In genomic region chr17:75668489-75668888, GRCh38 we compare ENCODE assay signal across 13 cellular contexts. TPM values are rescaled to one million over a fixed set of nuclear protein-coding genes. Genes with fewer than 3 reads are reported as not detected.
DNase-seq lines count a peak whose midpoint lies in the region; ATAC-seq and TF ChIP-seq lines count a peak whose summit lies in the region.
"Had no signal": no experiment of that assay in that cellular context is flagged by ENCODE, and none has a peak within 500 bp of the region (broad histone marks: within the 10 kb centered on the region; RNA-seq: fewer than 3 reads in every experiment).

No MANE protein-coding gene starts in this region.

- H3K36me3 ChIP-seq in Panc1 (ENCODE audit: control insufficient read depth, insufficient read depth, low read length) (peaks cover 35% of the 10 kb centered on the region), spleen (peaks cover 0 to 63% (median 51%) of the 10 kb centered on the region in 6 donors)

- H3K4me1 ChIP-seq in Panc1 (ENCODE audit: control insufficient read depth, insufficient read depth, low read length): peaks cover 22% of the 10 kb centered on the region
- H3K4me1 ChIP-seq in spleen: peaks cover 29 to 81% (median 55%) of the 10 kb centered on the region in 6 donors

- no peaks in the 10 kb centered on the region for H3K27me3 Mint-ChIP-seq in activated naive CD8-positive, alpha-beta T cell
- no peaks in the 10 kb centered on the region for H3K27me3 Mint-ChIP-seq in activated naive CD8-positive, alpha-beta T cell treated with anti-CD3 and anti-CD28 coated beads, Interleukin-2, amount 50 U/mL, for 24 hours
- H3K27me3 Mint-ChIP-seq: dendritic cell treated with granulocyte-macrophage colony-stimulating factor and Interleukin-4, amounts not matched to agents 40 ng/mL and 50 ng/mL, for 4 days had no signal

- in situ Hi-C loops in Panc1 (cut with HindIII; ENCODE audit: low pct_unique_long_range_greater_than_20kb, low sequenced_read_pairs): no loop called here

- H3K27me3 ChIP-seq in Panc1 (ENCODE audit: control insufficient read depth, insufficient read depth, low read length): no peaks in the 10 kb centered on the region
- no peaks in the 10 kb centered on the region for H3K27me3 ChIP-seq in spleen (replicated peaks in 1 of 7)

- H3K4me1 Mint-ChIP-seq in activated naive CD8-positive, alpha-beta T cell (ENCODE audit: low read depth): peaks cover 33% of the 10 kb centered on the region
- H3K4me1 Mint-ChIP-seq in activated naive CD8-positive, alpha-beta T cell treated with anti-CD3 and anti-CD28 coated beads, Interleukin-2, amount 50 U/mL, for 24 hours: peaks cover 18% of the 10 kb centered on the region

- 76 to 85% (median 82%) methylated on average over 4 of the region's 4 CpGs for WGBS in spleen, 5 donors

- no TSS peak for BruUV-seq in Panc1 (replicated peaks; lab: Mats Ljungman, UMichigan)

- DNase-seq in activated naive CD8-positive, alpha-beta T cell treated with anti-CD3 and anti-CD28 coated beads, Interleukin-2, amount 50 U/mL, for 24 hours: no peak
- DNase-seq in Panc1 (ENCODE audit: low read depth, low spot score) (no peak), foreskin fibroblast (no peak), spleen (no peak), COR-L47 (lab: John Stamatoyannopoulos, UW) (no peak)
- DNase-seq: AML-193, immature natural killer cell, NCI-H524 treated with DMSO at 0.1 percent for 48 hours had no signal

- peak overlapping the region; percentile 97 for H3K27ac ChIP-seq in Panc1 (ENCODE audit: low read length)
- no peak overlapping the region for H3K27ac ChIP-seq in spleen

- peak overlapping the region; percentile 74 for H3K27ac Mint-ChIP-seq in activated naive CD8-positive, alpha-beta T cell
- H3K27ac Mint-ChIP-seq in activated naive CD8-positive, alpha-beta T cell treated with anti-CD3 and anti-CD28 coated beads, Interleukin-2, amount 50 U/mL, for 24 hours: no peak overlapping the region
- H3K27ac Mint-ChIP-seq: dendritic cell treated with granulocyte-macrophage colony-stimulating factor and Interleukin-4, amounts not matched to agents 40 ng/mL and 50 ng/mL, for 4 days had no signal

- H3K9me3 Mint-ChIP-seq in activated naive CD8-positive, alpha-beta T cell (ENCODE audit: low read depth): no peaks in the 10 kb centered on the region
- H3K9me3 Mint-ChIP-seq in activated naive CD8-positive, alpha-beta T cell treated with anti-CD3 and anti-CD28 coated beads, Interleukin-2, amount 50 U/mL, for 24 hours: no peaks in the 10 kb centered on the region
- H3K9me3 Mint-ChIP-seq: dendritic cell treated with granulocyte-macrophage colony-stimulating factor and Interleukin-4, amounts not matched to agents 40 ng/mL and 50 ng/mL, for 4 days; immature natural killer cell had no signal

- TF ChIP-seq CTCF in Panc1 (IDR thresholded peaks at IDR 0.05) (no peak), foreskin fibroblast (IDR thresholded peaks at IDR 0.05; ENCODE audit: low read depth, low read length) (no peak), spleen (IDR thresholded peaks at IDR 0.05 in 8 of 11, conservative IDR thresholded peaks at IDR 0.05 in 3 of 11) (no peak)

- CTCF ChIA-PET in Panc1 (lab: Charles Lee): interaction anchor here (0.6 to 1.7 kb wide), 2 partner anchors 79 to 345 kb away, joined by 3 to 5 read pairs; no protein-coding TSS in a partner anchor

- peak overlapping the region; percentile 97 to 98 for H3K4me3 ChIP-seq in Panc1 (ENCODE audit: low read depth in 2 of 2, low read length in 2 of 2)
- H3K4me3 ChIP-seq in foreskin fibroblast (ENCODE audit: low read depth in 1 of 2, low read length in 2 of 2): peak overlapping the region; percentile 86 to 93
- H3K4me3 ChIP-seq in spleen: peak overlapping the region in 6 of 8 donors; percentile 88 to 98 (median 94)

- H3K9me3 ChIP-seq in Panc1 (ENCODE audit: control insufficient read depth, insufficient read depth, low read depth, low read length) (no peaks in the 10 kb centered on the region), spleen (no peaks in the 10 kb centered on the region)

- no peak for ATAC-seq in activated naive CD8-positive, alpha-beta T cell treated with anti-CD3 and anti-CD28 coated beads, Interleukin-2, amount 50 U/mL, for 24 hours
- no peak for ATAC-seq in Panc1
- ATAC-seq in esophagus mucosa: no peak
- no peak for ATAC-seq in GM19455 (IDR thresholded peaks at IDR 0.05; ENCODE audit: unreplicated experiment)

- TF ChIP-seq POLR2A in spleen (IDR thresholded peaks at IDR 0.05): no peak

- H3K36me3 Mint-ChIP-seq in activated naive CD8-positive, alpha-beta T cell: peaks cover 3% of the 10 kb centered on the region
- H3K36me3 Mint-ChIP-seq in activated naive CD8-positive, alpha-beta T cell treated with anti-CD3 and anti-CD28 coated beads, Interleukin-2, amount 50 U/mL, for 24 hours (ENCODE audit: low read depth): peaks cover 31% of the 10 kb centered on the region

- H3K4me3 Mint-ChIP-seq in activated naive CD8-positive, alpha-beta T cell: no peak overlapping the region
- H3K4me3 Mint-ChIP-seq in activated naive CD8-positive, alpha-beta T cell treated with anti-CD3 and anti-CD28 coated beads, Interleukin-2, amount 50 U/mL, for 24 hours: no peak overlapping the region
- H3K4me3 Mint-ChIP-seq: dendritic cell treated with granulocyte-macrophage colony-stimulating factor and Interleukin-4, amounts not matched to agents 40 ng/mL and 50 ng/mL, for 4 days had no signal

- intact Hi-C loops in Panc1 (cut with micrococcal nuclease; ENCODE audit: unreplicated experiment) (no loop called here), spleen (cut with DNase I; ENCODE audit: low total_unique reads) (no loop called here)

- POLR2A ChIA-PET in Panc1 (lab: Charles Lee): interaction anchor here (0.6 kb wide), 1 partner anchor 112 kb away, joined by 3 read pairs; no protein-coding TSS in a partner anchor

RNA-seq across cellular contexts. Expression of gene SAP30BP, which starts 1.4 kb away (rescaled TPM):
- 138 TPM for total RNA-seq in Panc1 (2021; ENCODE audit: unreplicated experiment)
- polyA plus RNA-seq in Panc1 (2012; ENCODE audit: insufficient read length): 89.8 TPM
- 100 to 1,000 TPM in 3 of 7 donors, 10 to 100 TPM in 4; 71.6 to 110 (median 82.1) TPM for total RNA-seq in spleen
- polyA plus RNA-seq in spleen: 10 to 100 TPM; 53.8 to 76.7 (median 70.4) TPM
- 46.3 TPM for total RNA-seq in esophagus mucosa

RNA-seq across cellular contexts. Expression of gene RECQL5, which starts 1.5 kb away (rescaled TPM):
- total RNA-seq in Panc1 (2021; ENCODE audit: unreplicated experiment) (46.1 TPM), spleen (10 to 100 TPM; 25.7 to 51.0 (median 37.6) TPM), esophagus mucosa (36.6 TPM)
- 34.1 TPM for polyA plus RNA-seq in Panc1 (2012; ENCODE audit: insufficient read length)
- polyA plus RNA-seq in spleen: 10 to 100 TPM; 28.2 to 48.8 (median 47.4) TPM

RNA-seq across cellular contexts. Expression of gene SMIM5, which starts 35.3 kb away (rescaled TPM):
- 0.10 TPM for total RNA-seq in Panc1 (2021; ENCODE audit: unreplicated experiment)
- 0.24 TPM for polyA plus RNA-seq in Panc1 (2012; ENCODE audit: insufficient read length)
- 1 to 10 TPM; 2.1 to 5.1 (median 3.4) TPM for total RNA-seq in spleen
- 1 to 10 TPM; 3.0 to 4.7 (median 4.7) TPM for polyA plus RNA-seq in spleen
- 10.1 TPM for total RNA-seq in esophagus mucosa
- total RNA-seq: M059J had no signal

RNA-seq across cellular contexts. Expression of gene ITGB4, which starts 52.8 kb away (rescaled TPM):
- 100 TPM for total RNA-seq in Panc1 (2021; ENCODE audit: unreplicated experiment)
- 115 TPM for polyA plus RNA-seq in Panc1 (2012; ENCODE audit: insufficient read length)
- 100 to 1,000 TPM in 3 of 7 donors, 10 to 100 TPM in 4; 80.4 to 205 (median 90.1) TPM for total RNA-seq in spleen
- polyA plus RNA-seq in spleen: 10 to 100 TPM; 16.6 to 49.9 (median 30.1) TPM
- total RNA-seq in esophagus mucosa: 134 TPM
